17 cellular contexts compared by ENCODE assay signal in genomic region chr16:10013364-10013763, GRCh38.
DNase-seq lines count a peak whose midpoint lies in the region; ATAC-seq and TF ChIP-seq lines count a peak whose summit lies in the region.
"Had no signal": no experiment of that assay in that cellular context is flagged by ENCODE, and none has a peak within 500 bp of the region (broad histone marks: within the 10 kb centered on the region; RNA-seq: fewer than 3 reads in every experiment).

No MANE protein-coding gene starts in this region.

- no peaks in the 10 kb centered on the region for H3K36me3 ChIP-seq in left ventricle myocardium inferior
- no peaks in the 10 kb centered on the region for H3K36me3 ChIP-seq in mesendoderm (ENCODE audit: control insufficient read depth, insufficient read depth, low read length)
- H3K36me3 ChIP-seq: SJSA1 had no signal

- 69% methylated on average over 4 of the region's 4 CpGs for WGBS in right cardiac atrium
- WGBS in mesendoderm (ENCODE audit: extremely low coverage, insufficient coverage, low lambda C conversion rate), result no CpG with 5 or more reads among the region's 4 CpGs

- H4K8ac ChIP-seq in mesendoderm (ENCODE audit: low read depth, low read length), result no peak overlapping the region

- no peak overlapping the region for H3K4me2 ChIP-seq in mesendoderm (ENCODE audit: low read length)

- H3K27ac ChIP-seq in left ventricle myocardium inferior (replicated peaks), result no peak overlapping the region
- no peak overlapping the region for H3K27ac ChIP-seq in right cardiac atrium (ENCODE audit: low read length)
- H3K27ac ChIP-seq in mesendoderm (ENCODE audit: low read depth, low read length), result no peak overlapping the region
- H3K27ac ChIP-seq in temporal lobe (ENCODE audit: low read depth, low read length), result peak overlapping the region; percentile 48
- H3K27ac ChIP-seq: C4-2B, SJSA1 had no signal

- TF ChIP-seq CTCF in left ventricle myocardium inferior (IDR thresholded peaks at IDR 0.05; ENCODE audit: borderline replicate concordance), result peak; percentile 42
- TF ChIP-seq CTCF in epithelial cell of proximal tubule (conservative IDR thresholded peaks at IDR 0.05; ENCODE audit: low read depth, low read length), result peak; percentile 16

- intact Hi-C loops in left ventricle myocardium inferior (cut with micrococcal nuclease), result no loop called here
- intact Hi-C loops in right cardiac atrium (cut with DNase I), result no loop called here

- H3K9me3 ChIP-seq in left ventricle myocardium inferior (replicated peaks) (no peaks in the 10 kb centered on the region), right cardiac atrium (ENCODE audit: control insufficient read depth, low read length) (no peaks in the 10 kb centered on the region)
- H3K9me3 ChIP-seq: SJSA1 had no signal

- H3K18ac ChIP-seq in mesendoderm (ENCODE audit: low read length), result no peak overlapping the region

- H2AK5ac ChIP-seq in mesendoderm (ENCODE audit: low read length), result no peak overlapping the region

- ATAC-seq in right cardiac atrium (no peak), HG03280 (IDR thresholded peaks at IDR 0.05; ENCODE audit: unreplicated experiment) (no peak)

- H3K27me3 ChIP-seq in left ventricle myocardium inferior (ENCODE audit: low read depth) (peaks cover 11% of the 10 kb centered on the region), right cardiac atrium (ENCODE audit: control insufficient read depth, insufficient read depth) (no peaks in the 10 kb centered on the region), mesendoderm (ENCODE audit: insufficient read depth, low read length, poor library complexity) (no peaks in the 10 kb centered on the region)

- H4K5ac ChIP-seq in mesendoderm (ENCODE audit: low read length), result no peak overlapping the region

- H3K4me1 ChIP-seq in left ventricle myocardium inferior, result no peaks in the 10 kb centered on the region
- H3K4me1 ChIP-seq in right cardiac atrium (ENCODE audit: control insufficient read depth, insufficient read depth, low read length), result no peaks in the 10 kb centered on the region
- H3K4me1 ChIP-seq in mesendoderm (ENCODE audit: control insufficient read depth, low read depth, low read length), result no peaks in the 10 kb centered on the region
- H3K4me1 ChIP-seq: SJSA1 had no signal

- no peak for DNase-seq in left ventricle myocardium inferior
- DNase-seq in right cardiac atrium, result no peak
- DNase-seq in epithelial cell of proximal tubule (ENCODE audit: low read depth), result no peak
- peak; percentile 39 for DNase-seq in mesendoderm
- DNase-seq in NCI-H2029 treated with DMSO at 0.1 percent for 48 hours (lab: John Stamatoyannopoulos, UW), result no peak
- DNase-seq in NCI-H1417 treated with DMSO at 0.1 percent for 48 hours (lab: John Stamatoyannopoulos, UW), result no peak
- DNase-seq: GF-D8, HCEC 1CT, Kasumi-1, MM.1S, NCI-H1105, NCI-H1694 treated with DMSO at 0.1 percent for 48 hours, NCI-H69 had no signal

- H2BK5ac ChIP-seq in mesendoderm (ENCODE audit: low read length), result no peak overlapping the region

- no peaks in the 10 kb centered on the region for H3K79me1 ChIP-seq in mesendoderm (ENCODE audit: low read length)

- H3K23ac ChIP-seq in mesendoderm (ENCODE audit: low read length), result no peak overlapping the region

- H3K4me3 ChIP-seq in left ventricle myocardium inferior (no peak overlapping the region), right cardiac atrium (ENCODE audit: low read length) (no peak overlapping the region), epithelial cell of proximal tubule (ENCODE audit: low read depth, low read length) (no peak overlapping the region), mesendoderm (ENCODE audit: low read length) (no peak overlapping the region)
- H3K4me3 ChIP-seq: SJSA1 had no signal

- H2BK15ac ChIP-seq in mesendoderm (replicated peaks; ENCODE audit: low read depth), result no peak overlapping the region

- H3K79me2 ChIP-seq in mesendoderm (ENCODE audit: control insufficient read depth, insufficient read depth, low read length), result no peaks in the 10 kb centered on the region

- H3K4ac ChIP-seq in mesendoderm (ENCODE audit: low read depth, low read length), result no peak overlapping the region

- no peak overlapping the region for H3K9ac ChIP-seq in mesendoderm (ENCODE audit: low read length)

- no peak overlapping the region for H3K56ac ChIP-seq in mesendoderm (ENCODE audit: low read length)

- no peak overlapping the region for H2BK120ac ChIP-seq in mesendoderm (ENCODE audit: low read depth, low read length)
